In genomic region chr12:58907326-58907855, GRCh38 we compare ENCODE assay signal across 28 cellular contexts. TPM values are rescaled to one million over a fixed set of nuclear protein-coding genes. Genes with fewer than 3 reads are reported as not detected.
A peak's percentile ranks its signal among the peaks of the same experiment; 100 is the strongest.
DNase-seq lines count a peak whose midpoint lies in the region; ATAC-seq, FAIRE-seq and TF ChIP-seq lines count a peak whose summit lies in the region.
"Had no signal": no experiment of that assay in that cellular context is flagged by ENCODE, and none has a peak within 500 bp of the region (broad histone marks: within the 10 kb centered on the region; RNA-seq: fewer than 3 reads in every experiment).

No MANE protein-coding gene starts in this region.

- no peak for FAIRE-seq in keratinocyte (lab: Jason Lieb, UNC)
- FAIRE-seq: colon, H54 had no signal

- peaks cover 56% of the 10 kb centered on the region for H3K36me3 Mint-ChIP-seq in chondrocyte (ENCODE audit: low read depth)
- no peaks in the 10 kb centered on the region for H3K36me3 Mint-ChIP-seq in activated naive CD8-positive, alpha-beta T cell treated with anti-CD3 and anti-CD28 coated beads for 36 hours
- H3K36me3 Mint-ChIP-seq: activated naive CD4-positive, alpha-beta T cell treated with anti-CD3 and anti-CD28 coated beads, Interleukin-2, amount 10 ng/mL, durations not matched to agents 7 days and 5 days had no signal

- H2AFZ ChIP-seq in keratinocyte (ENCODE audit: control insufficient read depth, low read length) = no peak overlapping the region

- ATAC-seq in stimulated activated naive CD8-positive, alpha-beta T cell treated with anti-CD3 and anti-CD28 coated beads, Interleukin-15, amount 100 ng/mL, for 72 hours = no peak
- ATAC-seq: activated CD8-positive, alpha-beta T cell treated with anti-CD3 and anti-CD28 coated beads, Interleukin-2, amount 10 ng/mL, durations not matched to agents 7 days and 5 days; activated T-cell treated with anti-CD3 and anti-CD28 coated beads, Interleukin-2, amount 50 U/mL, for 72 hours; body of pancreas; gastrocnemius medialis; lower lobe of right lung; PC-3 had no signal

- peak overlapping the region; percentile 86 for H3K27ac Mint-ChIP-seq in chondrocyte (ENCODE audit: unreplicated experiment)
- H3K27ac Mint-ChIP-seq in stimulated activated naive CD8-positive, alpha-beta T cell treated with anti-CD3 and anti-CD28 coated beads, Interleukin-15, amount 100 ng/mL, for 72 hours = peak overlapping the region in 1 of 2 donors; percentile 17
- H3K27ac Mint-ChIP-seq in activated naive CD8-positive, alpha-beta T cell treated with anti-CD3 and anti-CD28 coated beads for 36 hours = no peak overlapping the region
- H3K27ac Mint-ChIP-seq: activated CD8-positive, alpha-beta T cell treated with anti-CD3 and anti-CD28 coated beads, Interleukin-2, amount 10 ng/mL, durations not matched to agents 7 days and 5 days; activated naive CD4-positive, alpha-beta T cell treated with anti-CD3 and anti-CD28 coated beads, Interleukin-2, amount 10 ng/mL, durations not matched to agents 7 days and 5 days; activated T-cell treated with anti-CD3 and anti-CD28 coated beads, Interleukin-2, amount 50 U/mL, for 72 hours; CD8-positive, alpha-beta memory T cell had no signal

- peaks cover 5% of the 10 kb centered on the region for H3K9me3 Mint-ChIP-seq in chondrocyte (ENCODE audit: low read depth)
- H3K9me3 Mint-ChIP-seq in stimulated activated naive CD8-positive, alpha-beta T cell treated with anti-CD3 and anti-CD28 coated beads, Interleukin-15, amount 100 ng/mL, for 72 hours = peaks cover 4 to 22% of the 10 kb centered on the region in 2 donors
- peaks cover 4% of the 10 kb centered on the region for H3K9me3 Mint-ChIP-seq in activated naive CD8-positive, alpha-beta T cell treated with anti-CD3 and anti-CD28 coated beads for 36 hours
- H3K9me3 Mint-ChIP-seq: activated naive CD4-positive, alpha-beta T cell treated with anti-CD3 and anti-CD28 coated beads, Interleukin-2, amount 10 ng/mL, durations not matched to agents 7 days and 5 days had no signal

- H3K79me2 ChIP-seq in keratinocyte (ENCODE audit: control insufficient read depth, insufficient read depth, low read length) = peaks cover 65% of the 10 kb centered on the region

- H3K27ac ChIP-seq in keratinocyte (ENCODE audit: control insufficient read depth, insufficient read depth, low read length) = peak overlapping the region; percentile 78
- H3K27ac ChIP-seq: body of pancreas, gastrocnemius medialis, lower lobe of right lung, stomach, transverse colon had no signal

- H3K4me1 Mint-ChIP-seq in chondrocyte (ENCODE audit: low read depth) = peaks cover 63% of the 10 kb centered on the region
- H3K4me1 Mint-ChIP-seq in stimulated activated naive CD8-positive, alpha-beta T cell treated with anti-CD3 and anti-CD28 coated beads, Interleukin-15, amount 100 ng/mL, for 72 hours = no peaks in the 10 kb centered on the region
- H3K4me1 Mint-ChIP-seq in activated naive CD8-positive, alpha-beta T cell treated with anti-CD3 and anti-CD28 coated beads for 36 hours = no peaks in the 10 kb centered on the region
- H3K4me1 Mint-ChIP-seq: activated naive CD4-positive, alpha-beta T cell treated with anti-CD3 and anti-CD28 coated beads, Interleukin-2, amount 10 ng/mL, durations not matched to agents 7 days and 5 days; CD8-positive, alpha-beta memory T cell had no signal

- dilution Hi-C loops in keratinocyte (cut with MboI; ENCODE audit: extremely low pct_ligation_motif_present, low sequenced_read_pairs) = no loop called here

- peaks cover 2% of the 10 kb centered on the region for H3K9me3 ChIP-seq in keratinocyte (ENCODE audit: control insufficient read depth, low read depth, low read length)
- H3K9me3 ChIP-seq: body of pancreas, gastrocnemius medialis, lower lobe of right lung, stomach, transverse colon had no signal

- no peaks in the 10 kb centered on the region for H3K27me3 Mint-ChIP-seq in chondrocyte (ENCODE audit: low read depth)
- no peaks in the 10 kb centered on the region for H3K27me3 Mint-ChIP-seq in stimulated activated naive CD8-positive, alpha-beta T cell treated with anti-CD3 and anti-CD28 coated beads, Interleukin-15, amount 100 ng/mL, for 72 hours
- no peaks in the 10 kb centered on the region for H3K27me3 Mint-ChIP-seq in activated naive CD8-positive, alpha-beta T cell treated with anti-CD3 and anti-CD28 coated beads for 36 hours
- H3K27me3 Mint-ChIP-seq: activated naive CD4-positive, alpha-beta T cell treated with anti-CD3 and anti-CD28 coated beads, Interleukin-2, amount 10 ng/mL, durations not matched to agents 7 days and 5 days; CD8-positive, alpha-beta memory T cell had no signal

- peak overlapping the region; percentile 38 for H3K9ac ChIP-seq in keratinocyte (ENCODE audit: control insufficient read depth, extremely low read depth, insufficient read depth, low read length)

- DNase-seq in AG10803 (ENCODE audit: low read depth) (peak; percentile 76), NCI-H446 treated with DMSO at 0.1 percent for 48 hours (lab: John Stamatoyannopoulos, UW) (peak; percentile 55), chondrocyte (ENCODE audit: low spot score) (no peak), keratinocyte (ENCODE audit: low read depth, low spot score) (no peak), DMS53 (lab: John Stamatoyannopoulos, UW) (no peak)
- no peak for DNase-seq in stimulated activated naive CD8-positive, alpha-beta T cell treated with anti-CD3 and anti-CD28 coated beads, Interleukin-15, amount 100 ng/mL, for 72 hours
- no peak for DNase-seq in activated naive CD8-positive, alpha-beta T cell treated with anti-CD3 and anti-CD28 coated beads for 36 hours
- DNase-seq in stimulated activated CD4-positive, alpha-beta T cell treated with anti-CD3 and anti-CD28 coated beads, Interleukin-4, amount 100 ng/mL, for 24 hours = no peak
- DNase-seq: 8988T; activated CD4-positive, alpha-beta T cell treated with anti-CD3 and anti-CD28 coated beads for 1 hour; activated CD8-positive, alpha-beta T cell treated with anti-CD3 and anti-CD28 coated beads, Interleukin-2, amount 10 ng/mL, durations not matched to agents 7 days and 5 days; activated naive CD4-positive, alpha-beta T cell treated with anti-CD3 and anti-CD28 coated beads, Interleukin-2, amount 10 ng/mL, durations not matched to agents 7 days and 5 days; activated T-cell treated with anti-CD3 and anti-CD28 coated beads, Interleukin-2, amount 50 U/mL, for 72 hours; body of pancreas; CD8-positive, alpha-beta memory T cell; gastrocnemius medialis; GDM1; islet precursor cell; KBM-7; lower lobe of right lung; NCI-H187; NCI-H226; PC-3; SHP77 treated with DMSO at 0.1 percent for 48 hours; stomach; transverse colon had no signal

- TF ChIP-seq CTCF in AG10803 (conservative IDR thresholded peaks at IDR 0.05; ENCODE audit: low read length) (no peak), chondrocyte (IDR thresholded peaks at IDR 0.05) (no peak), keratinocyte (optimal IDR thresholded peaks at IDR 0.05 in 1 of 3, IDR thresholded peaks at IDR 0.05 in 1 of 3, conservative IDR thresholded peaks at IDR 0.05 in 1 of 3; ENCODE audit: extremely low read depth in 1 of 3, insufficient read depth in 2 of 3, low read length in 3 of 3) (no peak)

- H3K9me1 ChIP-seq in keratinocyte (ENCODE audit: control insufficient read depth, extremely low read depth, insufficient read depth, low read length) = no peaks in the 10 kb centered on the region

- no peak overlapping the region for H3K4me3 Mint-ChIP-seq in chondrocyte (ENCODE audit: unreplicated experiment)
- H3K4me3 Mint-ChIP-seq in stimulated activated naive CD8-positive, alpha-beta T cell treated with anti-CD3 and anti-CD28 coated beads, Interleukin-15, amount 100 ng/mL, for 72 hours = no peak overlapping the region
- H3K4me3 Mint-ChIP-seq in activated naive CD8-positive, alpha-beta T cell treated with anti-CD3 and anti-CD28 coated beads for 36 hours = no peak overlapping the region
- H3K4me3 Mint-ChIP-seq: activated CD8-positive, alpha-beta T cell treated with anti-CD3 and anti-CD28 coated beads, Interleukin-2, amount 10 ng/mL, durations not matched to agents 7 days and 5 days; activated naive CD4-positive, alpha-beta T cell treated with anti-CD3 and anti-CD28 coated beads, Interleukin-2, amount 10 ng/mL, durations not matched to agents 7 days and 5 days; activated T-cell treated with anti-CD3 and anti-CD28 coated beads, Interleukin-2, amount 50 U/mL, for 72 hours; CD8-positive, alpha-beta memory T cell had no signal

- no peak overlapping the region for H3K4me3 ChIP-seq in AG10803 (ENCODE audit: low read length)
- no peak overlapping the region for H3K4me3 ChIP-seq in keratinocyte (ENCODE audit: control insufficient read depth in 2 of 3, extremely low read depth in 1 of 3, insufficient read depth in 2 of 3, low read depth in 1 of 3, low read length in 3 of 3)
- H3K4me3 ChIP-seq: body of pancreas, gastrocnemius medialis, lower lobe of right lung, stomach, transverse colon had no signal

- H3K4me1 ChIP-seq in keratinocyte (ENCODE audit: control insufficient read depth, extremely low read depth, insufficient read depth, low read length) = peaks cover 21% of the 10 kb centered on the region

- peak overlapping the region; percentile 39 for H3K4me2 ChIP-seq in keratinocyte (ENCODE audit: control insufficient read depth, extremely low read depth, insufficient read depth, low read depth, low read length)

- peaks cover 9 to 20% of the 10 kb centered on the region in 2 experiments for H3K36me3 ChIP-seq in keratinocyte (ENCODE audit: control insufficient read depth in 2 of 2, extremely low read depth in 1 of 2, insufficient read depth in 2 of 2, low read length in 2 of 2)
- H3K36me3 ChIP-seq: gastrocnemius medialis had no signal

- no peaks in the 10 kb centered on the region for H3K27me3 ChIP-seq in keratinocyte (ENCODE audit: control insufficient read depth, extremely low read depth, insufficient read depth, low read length)
- H3K27me3 ChIP-seq: body of pancreas, gastrocnemius medialis, stomach, transverse colon had no signal

- no peaks in the 10 kb centered on the region for H4K20me1 ChIP-seq in keratinocyte (ENCODE audit: control insufficient read depth, extremely low read depth, insufficient read depth, low read length)

RNA-seq across cellular contexts. Expression of gene LRIG3, which starts 12.9 kb away (rescaled TPM):
- 80.4 to 207 TPM (median 85.8 TPM) in 3 replicates for total RNA-seq in chondrocyte
- 22.1 to 30.9 TPM (median 25.5 TPM) in 3 replicates for polyA plus RNA-seq in keratinocyte
- polyA plus RNA-seq in keratinocyte (2011; ENCODE audit: low read depth) = 4.4 TPM
- 6.3 and 11.9 TPM in 2 replicates for polyA plus RNA-seq in keratinocyte (2011; cell fraction: cytosol; rRNA removed)
- 37.1 and 38.0 TPM in 2 replicates for polyA plus RNA-seq in keratinocyte (2011; cell fraction: nucleus; rRNA removed)
- 12.2 TPM in 2 replicates for polyA plus RNA-seq in keratinocyte (2012; ENCODE audit: low replicate concordance)
- polyA minus RNA-seq in keratinocyte = 26.1 to 67.7 TPM (median 49.0 TPM) in 3 replicates
- polyA minus RNA-seq in keratinocyte (2011; cell fraction: cytosol; rRNA and poly(A)+ RNA removed) = 15.2 TPM
- 48.5 and 69.0 TPM in 2 replicates for polyA minus RNA-seq in keratinocyte (2011; cell fraction: nucleus; rRNA and poly(A)+ RNA removed)
- total RNA-seq in activated naive CD8-positive, alpha-beta T cell treated with anti-CD3 and anti-CD28 coated beads for 36 hours = not detected
- total RNA-seq: activated CD8-positive, alpha-beta T cell treated with anti-CD3 and anti-CD28 coated beads, Interleukin-2, amount 10 ng/mL, durations not matched to agents 7 days and 5 days had no signal
- polyA plus RNA-seq: CD8-positive, alpha-beta memory T cell had no signal

Comparison
In these comparisons a context has a peak if more than half of its experiments do, and no peak if none do; other contexts are left out.
1. DNase-seq: peak in AG10803 (single experiment) and NCI-H446 treated with DMSO at 0.1 percent for 48 hours (single experiment); none in chondrocyte (single experiment), keratinocyte (single experiment), stimulated activated naive CD8-positive, alpha-beta T cell treated with anti-CD3 and anti-CD28 coated beads, Interleukin-15, amount 100 ng/mL, for 72 hours (0 of 2), activated naive CD8-positive, alpha-beta T cell treated with anti-CD3 and anti-CD28 coated beads for 36 hours (single experiment), stimulated activated CD4-positive, alpha-beta T cell treated with anti-CD3 and anti-CD28 coated beads, Interleukin-4, amount 100 ng/mL, for 24 hours (single experiment) and DMS53 (single experiment).
2. RNA of gene LRIG3, which starts 12.9 kb away (total RNA-seq): 80.4 to 207 TPM in chondrocyte; not detected in activated naive CD8-positive, alpha-beta T cell treated with anti-CD3 and anti-CD28 coated beads for 36 hours; every median in the first group is over 10 times any median in the second.